In genomic region chr10:100998183-100998990, GRCh38 we compare ENCODE assay signal across 8 cellular contexts. TPM values are rescaled to one million over a fixed set of nuclear protein-coding genes. Genes with fewer than 3 reads are reported as not detected.
DNase-seq lines count a peak whose midpoint lies in the region; ATAC-seq, FAIRE-seq and TF ChIP-seq lines count a peak whose summit lies in the region.

No MANE protein-coding gene starts in this region.

- H3K79me2 ChIP-seq in GM23338 (replicated peaks; ENCODE audit: insufficient read depth) (peaks cover 22% of the 10 kb centered on the region), astrocyte (ENCODE audit: insufficient read depth, low read length) (peaks cover 42% of the 10 kb centered on the region)

- peaks cover 29% of the 10 kb centered on the region for H3F3A ChIP-seq in GM23338 (replicated peaks; ENCODE audit: low read depth)

- ATAC-seq in GM23338 (peak; percentile 29), GM18858 (IDR thresholded peaks at IDR 0.05; ENCODE audit: unreplicated experiment) (no peak)

- H3K4me3 Mint-ChIP-seq in GM23338, result peak overlapping the region; percentile 76
- peak overlapping the region; percentile 88 for H3K4me3 Mint-ChIP-seq in astrocyte (ENCODE audit: unreplicated experiment)

- peak overlapping the region; percentile 94 for H3K9ac ChIP-seq in astrocyte (ENCODE audit: low read length)

- no peak for FAIRE-seq in astrocyte (lab: Jason Lieb, UNC)

- H4K20me1 ChIP-seq in GM23338 (replicated peaks; ENCODE audit: insufficient read depth), result no peaks in the 10 kb centered on the region; the same call in 1 of the 2 replicates
- H4K20me1 ChIP-seq in astrocyte (ENCODE audit: insufficient read depth, low read length), result peaks cover 25% of the 10 kb centered on the region

- DNase-seq in COLO668 (lab: John Stamatoyannopoulos, UW; ENCODE audit: unreplicated experiment) (peak; percentile 90), GM23338 (ENCODE audit: low spot score) (peak; percentile 76), NCI-H1694 (lab: John Stamatoyannopoulos, UW) (peak; percentile 77), T-helper 2 cell (peak in 4 of 5 experiments; percentile 33 to 71 (median 50)), astrocyte (ENCODE audit: low read depth) (peak; percentile 74), right atrium auricular region (ENCODE audit: low spot score) (peak; percentile 80), prostate gland (ENCODE audit: low spot score) (peak; percentile 81)

- intact Hi-C loops in prostate gland (cut with DNase I), result loop anchor here (10.0 kb wide), 1 partner anchor 696 kb away; the partner anchor contains the start of gene FBXW4

- H2AFZ ChIP-seq in GM23338, result peak overlapping the region; percentile 74
- peak overlapping the region; percentile 82 for H2AFZ ChIP-seq in astrocyte (ENCODE audit: low read depth, low read length)

- H3K36me3 ChIP-seq in GM23338 (ENCODE audit: insufficient read depth) (peaks cover 8% of the 10 kb centered on the region), astrocyte (ENCODE audit: insufficient read depth, low read length) (peaks cover 6% of the 10 kb centered on the region), right atrium auricular region (peaks cover 15% of the 10 kb centered on the region), prostate gland (peaks cover 0 to 10% of the 10 kb centered on the region in 2 donors)

- H3K27me3 Mint-ChIP-seq in GM23338 (ENCODE audit: insufficient read depth, low read depth, poor library complexity), result peaks cover 25% of the 10 kb centered on the region
- no peaks in the 10 kb centered on the region for H3K27me3 Mint-ChIP-seq in astrocyte (ENCODE audit: low read depth, unreplicated experiment)

- TF ChIP-seq CTCF in GM23338 (conservative IDR thresholded peaks at IDR 0.05; ENCODE audit: low read depth in 2 of 2), result no peak
- TF ChIP-seq CTCF in astrocyte (IDR thresholded peaks at IDR 0.05; ENCODE audit: insufficient read depth, low read depth, low read length), result no peak
- TF ChIP-seq CTCF in right atrium auricular region (IDR thresholded peaks at IDR 0.05), result no peak
- no peak for TF ChIP-seq CTCF in prostate gland (IDR thresholded peaks at IDR 0.05)

- H3K4me1 Mint-ChIP-seq in GM23338, result peaks cover 42% of the 10 kb centered on the region
- H3K4me1 Mint-ChIP-seq in astrocyte (ENCODE audit: low read depth, unreplicated experiment), result peaks cover 13% of the 10 kb centered on the region

- TF ChIP-seq POLR2A in prostate gland (IDR thresholded peaks at IDR 0.05), result peak; percentile 39

- H3K9me3 ChIP-seq in astrocyte (ENCODE audit: insufficient read depth, low read depth, low read length) (no peaks in the 10 kb centered on the region), right atrium auricular region (no peaks in the 10 kb centered on the region), prostate gland (no peaks in the 10 kb centered on the region)

- H3K36me3 Mint-ChIP-seq in GM23338 (ENCODE audit: low read depth) (peaks cover 26% of the 10 kb centered on the region), astrocyte (ENCODE audit: low read depth, unreplicated experiment) (peaks cover 6% of the 10 kb centered on the region)

- H3K9me2 ChIP-seq in GM23338 (ENCODE audit: insufficient read depth), result no peaks in the 10 kb centered on the region

- H3K4me2 ChIP-seq in GM23338 (peak overlapping the region; percentile 97), astrocyte (ENCODE audit: low read length) (peak overlapping the region; percentile 93)

- H3K9me3 Mint-ChIP-seq in GM23338, result no peaks in the 10 kb centered on the region; the same call in 2 of the 3 replicates
- peaks cover 4% of the 10 kb centered on the region for H3K9me3 Mint-ChIP-seq in astrocyte (ENCODE audit: unreplicated experiment)

- H3K27ac ChIP-seq in GM23338 (ENCODE audit: low read depth) (peak overlapping the region; percentile 95), astrocyte (ENCODE audit: low read depth, low read length) (peak overlapping the region; percentile 94), right atrium auricular region (peak overlapping the region; percentile 99 to 100), prostate gland (peak overlapping the region; percentile 99 to 100)

- H3K4me3 ChIP-seq in GM23338, result peak overlapping the region; percentile 90
- H3K4me3 ChIP-seq in astrocyte (ENCODE audit: insufficient read depth, low read depth, low read length), result peak overlapping the region; percentile 89
- peak overlapping the region; percentile 88 to 93 for H3K4me3 ChIP-seq in right atrium auricular region
- H3K4me3 ChIP-seq in prostate gland, result peak overlapping the region; percentile 64 to 91

- H3K4me1 ChIP-seq in GM23338 (ENCODE audit: insufficient read depth), result peaks cover 36% of the 10 kb centered on the region
- H3K4me1 ChIP-seq in astrocyte (ENCODE audit: insufficient read depth, low read length), result peaks cover 36% of the 10 kb centered on the region
- H3K4me1 ChIP-seq in right atrium auricular region, result peaks cover 0 to 57% of the 10 kb centered on the region in 2 donors
- peaks cover 23% of the 10 kb centered on the region for H3K4me1 ChIP-seq in prostate gland (replicated peaks)

- H3K27ac Mint-ChIP-seq in GM23338 (peak overlapping the region; percentile 71), astrocyte (ENCODE audit: unreplicated experiment) (peak overlapping the region; percentile 91)

- WGBS in prostate gland, result 3% methylated on average over 25 of the region's 25 CpGs

- H3K27me3 ChIP-seq in GM23338 (ENCODE audit: insufficient read depth) (no peaks in the 10 kb centered on the region), astrocyte (ENCODE audit: insufficient read depth, low read length) (no peaks in the 10 kb centered on the region), right atrium auricular region (no peaks in the 10 kb centered on the region), prostate gland (replicated peaks; ENCODE audit: insufficient read depth) (no peaks in the 10 kb centered on the region)

TF ChIP-seq in GM23338, 12 proteins besides CTCF, POLR2A, EP300 and RAD21:
- TF ChIP-seq ZNF331 (CRISPR knock-in tag; IDR thresholded peaks at IDR 0.05; ENCODE audit: low read depth) (no peak), NANOG (IDR thresholded peaks at IDR 0.05; ENCODE audit: borderline replicate concordance) (no peak), EZH2phosphoT487 (IDR thresholded peaks at IDR 0.05; ENCODE audit: unreplicated experiment) (no peak), POLR2AphosphoS5 (IDR thresholded peaks at IDR 0.05; ENCODE audit: low read depth) (0 out of 2 replicates have a peak, but pooled peaks have one; percentile 51), EZH2 (IDR thresholded peaks at IDR 0.05; ENCODE audit: low read depth, unreplicated experiment) (no peak)
TF ChIP-seq in GM23338: peak in this region for 1.

RNA-seq across cellular contexts. Expression of gene LZTS2, which starts 1.2 kb away (rescaled TPM):
- 62.8 and 88.3 TPM in 2 replicates for total RNA-seq in GM23338 (2014; rRNA removed; shearing (Covaris generic))
- 27.6 and 28.8 TPM in 2 replicates for polyA plus RNA-seq in GM23338 (2016; fragmentation: Nextera tagmentation; extraction: Ambion mirVana)
- total RNA-seq in astrocyte (69.9 and 73.9 TPM in 2 replicates), right atrium auricular region (10 to 100 TPM; 40.0 to 71.0 TPM), prostate gland (100 to 1,000 TPM; 108 to 189 TPM)

RNA-seq across cellular contexts. Expression of gene TWNK, which starts 11.0 kb away (rescaled TPM):
- 24.5 and 29.4 TPM in 2 replicates for total RNA-seq in GM23338 (2014; rRNA removed; shearing (Covaris generic))
- polyA plus RNA-seq in GM23338 (2016; fragmentation: Nextera tagmentation; extraction: Ambion mirVana), result 11.4 and 12.2 TPM in 2 replicates
- total RNA-seq in astrocyte, result 12.9 TPM in 2 replicates
- 1 to 10 TPM; 5.5 to 7.1 TPM for total RNA-seq in right atrium auricular region
- 10 to 100 TPM in 1 of 2 donors, 1 to 10 TPM in 1; 9.7 to 17.3 TPM for total RNA-seq in prostate gland

RNA-seq across cellular contexts. Expression of gene MRPL43, which starts 11.1 kb away (rescaled TPM):
- 60.4 and 76.9 TPM in 2 replicates for total RNA-seq in GM23338 (2014; rRNA removed; shearing (Covaris generic))
- polyA plus RNA-seq in GM23338 (2016; fragmentation: Nextera tagmentation; extraction: Ambion mirVana), result 124 and 126 TPM in 2 replicates
- total RNA-seq in astrocyte (61.3 and 75.1 TPM in 2 replicates), right atrium auricular region (10 to 100 TPM; 60.1 to 88.4 TPM), prostate gland (100 to 1,000 TPM in 1 of 2 donors, 10 to 100 TPM in 1; 98.3 to 119 TPM)

RNA-seq across cellular contexts. Expression of gene SEMA4G, which starts 29.1 kb away (rescaled TPM):
- total RNA-seq in GM23338 (2014; rRNA removed; shearing (Covaris generic)), result 7.3 and 8.5 TPM in 2 replicates
- polyA plus RNA-seq in GM23338 (2016; fragmentation: Nextera tagmentation; extraction: Ambion mirVana), result 5.3 and 6.3 TPM in 2 replicates
- total RNA-seq in astrocyte, result 5.9 and 7.1 TPM in 2 replicates
- total RNA-seq in right atrium auricular region, result 1 to 10 TPM; 3.4 to 4.0 TPM
- 10 to 100 TPM; 24.2 to 31.0 TPM for total RNA-seq in prostate gland

RNA-seq across cellular contexts. Expression of gene PDZD7, which starts 32.5 kb away (rescaled TPM):
- total RNA-seq in GM23338 (2014; rRNA removed; shearing (Covaris generic)), result 1.7 and 2.3 TPM in 2 replicates
- 1.5 and 1.7 TPM in 2 replicates for polyA plus RNA-seq in GM23338 (2016; fragmentation: Nextera tagmentation; extraction: Ambion mirVana)
- total RNA-seq in astrocyte, result 2.2 and 4.5 TPM in 2 replicates
- 1 to 10 TPM in 1 of 2 donors, under 1 TPM in 1; 0.59 to 1.3 TPM for total RNA-seq in right atrium auricular region
- total RNA-seq in prostate gland, result 1 to 10 TPM in 1 of 2 donors, under 1 TPM in 1; 0.82 to 1.5 TPM
